8 cellular contexts compared by ENCODE assay signal in genomic region chr16:11297492-11298142, GRCh38. TPM values are rescaled to one million over a fixed set of nuclear protein-coding genes. Genes with fewer than 3 reads are reported as not detected.
DNase-seq lines count a peak whose midpoint lies in the region; ATAC-seq and TF ChIP-seq lines count a peak whose summit lies in the region.

No MANE protein-coding gene starts in this region.

- H3K4me3 ChIP-seq in A673 (ENCODE audit: low read depth, low read length, poor library complexity, severe bottlenecking) (no peak overlapping the region), endocrine pancreas (ENCODE audit: control insufficient read depth, insufficient read depth, low read length) (peak overlapping the region; percentile 8), muscle layer of colon (ENCODE audit: low read depth in 1 of 2, low read length in 2 of 2) (peak overlapping the region in 1 of 2 donors; percentile 29)

- POLR2A ChIA-PET in A673 (lab: Charles Lee; ENCODE audit: low non-redundant PET) = no interaction called here
- POLR2A ChIA-PET in activated CD8-positive, alpha-beta T cell treated with anti-CD3 and anti-CD28 coated beads for 36 hours (lab: Charles Lee) = interaction anchor here (1.0 to 3.1 kb wide), 10 partner anchors 12 to 198 kb away, joined by 3 to 26 read pairs (median 6); partner anchors contain the start of gene SOCS1

- H3K36me3 ChIP-seq in A673 (ENCODE audit: insufficient read depth, low read length, poor library complexity, severe bottlenecking) (no peaks in the 10 kb centered on the region), endocrine pancreas (ENCODE audit: control insufficient read depth, insufficient read depth, low read length) (no peaks in the 10 kb centered on the region), muscle layer of colon (ENCODE audit: insufficient read depth, low read length) (no peaks in the 10 kb centered on the region)

- peaks cover 44% of the 10 kb centered on the region for H3K4me1 Mint-ChIP-seq in activated CD8-positive, alpha-beta T cell treated with anti-CD3 and anti-CD28 coated beads for 36 hours (ENCODE audit: low read depth)

- H3K9me3 ChIP-seq in A673 (ENCODE audit: low read depth, low read length, poor library complexity, severe bottlenecking) (no peaks in the 10 kb centered on the region), endocrine pancreas (ENCODE audit: control insufficient read depth, low read length) (no peaks in the 10 kb centered on the region), muscle layer of colon (ENCODE audit: low read length) (no peaks in the 10 kb centered on the region)

- intact Hi-C loops in A673 (cut with micrococcal nuclease; ENCODE audit: unreplicated experiment) = no loop called here
- intact Hi-C loops in activated CD8-positive, alpha-beta T cell treated with anti-CD3 and anti-CD28 coated beads for 36 hours (cut with micrococcal nuclease) = no loop called here

- H3K9ac ChIP-seq in endocrine pancreas (ENCODE audit: control insufficient read depth, insufficient read depth, low read length) (peak overlapping the region; percentile 21), muscle layer of colon (ENCODE audit: low read length) (no peak overlapping the region)

- H3K27ac ChIP-seq in A673 (ENCODE audit: low read depth, low read length, poor library complexity, severe bottlenecking) = no peak overlapping the region
- peak overlapping the region; percentile 62 for H3K27ac ChIP-seq in muscle layer of colon (ENCODE audit: low read depth, low read length)

- H3K4me3 Mint-ChIP-seq in activated CD8-positive, alpha-beta T cell treated with anti-CD3 and anti-CD28 coated beads for 36 hours = peak overlapping the region; percentile 24

- ATAC-seq in GM18520 (IDR thresholded peaks at IDR 0.05; ENCODE audit: unreplicated experiment) (peak; percentile 78), HG03025 (IDR thresholded peaks at IDR 0.05; ENCODE audit: low FRiP score, unreplicated experiment) (peak; percentile 56)
- peak; percentile 83 for ATAC-seq in activated CD8-positive, alpha-beta T cell treated with anti-CD3 and anti-CD28 coated beads for 36 hours

- no peaks in the 10 kb centered on the region for H3K9me3 Mint-ChIP-seq in activated CD8-positive, alpha-beta T cell treated with anti-CD3 and anti-CD28 coated beads for 36 hours

- CTCF ChIA-PET in A673 (lab: Charles Lee) = no interaction called here
- CTCF ChIA-PET in activated CD8-positive, alpha-beta T cell treated with anti-CD3 and anti-CD28 coated beads for 36 hours (lab: Charles Lee) = interaction anchor here (0.6 to 2.8 kb wide), 14 partner anchors 12 to 333 kb away, joined by 3 to 14 read pairs (median 3); partner anchors contain the start of gene SOCS1

- DNase-seq in A673 (ENCODE audit: low spot score) (peak; percentile 37), NCI-H510A (lab: John Stamatoyannopoulos, UW) (peak; percentile 20)
- peak; percentile 85 for DNase-seq in activated CD8-positive, alpha-beta T cell treated with anti-CD3 and anti-CD28 coated beads for 36 hours
- peak; percentile 53 to 61 for DNase-seq in stimulated activated CD8-positive, alpha-beta memory T cell treated with anti-CD3 and anti-CD28 coated beads, Interleukin-7, amount 100 ng/mL, for 4 hours (ENCODE audit: low read depth in 2 of 2)

- H3K4me1 ChIP-seq in A673 (ENCODE audit: insufficient read depth, low read length, poor library complexity, severe bottlenecking) (no peaks in the 10 kb centered on the region), endocrine pancreas (ENCODE audit: control insufficient read depth, insufficient read depth, low read length) (no peaks in the 10 kb centered on the region), muscle layer of colon (ENCODE audit: insufficient read depth, low read length) (peaks cover 15% of the 10 kb centered on the region)

- peaks cover 7% of the 10 kb centered on the region for H3K27me3 Mint-ChIP-seq in activated CD8-positive, alpha-beta T cell treated with anti-CD3 and anti-CD28 coated beads for 36 hours

- no TSS peak for BruUV-seq in A673 (replicated peaks; lab: Mats Ljungman, UMichigan)

- no peaks in the 10 kb centered on the region for H3K27me3 ChIP-seq in A673 (replicated peaks; ENCODE audit: insufficient read depth, low read depth, low read length, poor library complexity)
- no peaks in the 10 kb centered on the region for H3K27me3 ChIP-seq in endocrine pancreas (ENCODE audit: control insufficient read depth, insufficient read depth, low read length)
- H3K27me3 ChIP-seq in muscle layer of colon (ENCODE audit: control insufficient read depth in 1 of 2, insufficient read depth in 2 of 2, low read length in 2 of 2) = no peaks in the 10 kb centered on the region

- no peaks in the 10 kb centered on the region for H3K36me3 Mint-ChIP-seq in activated CD8-positive, alpha-beta T cell treated with anti-CD3 and anti-CD28 coated beads for 36 hours (ENCODE audit: low read depth)

- no peak for TF ChIP-seq CTCF in A673 (conservative IDR thresholded peaks at IDR 0.05; ENCODE audit: low read depth, low read length)
- no peak for TF ChIP-seq CTCF in activated CD8-positive, alpha-beta T cell treated with anti-CD3 and anti-CD28 coated beads for 36 hours (IDR thresholded peaks at IDR 0.05)

- H3K27ac Mint-ChIP-seq in activated CD8-positive, alpha-beta T cell treated with anti-CD3 and anti-CD28 coated beads for 36 hours = peak overlapping the region; percentile 69

RNA-seq across cellular contexts. Expression of gene PRM1, which starts 16.5 kb away (rescaled TPM):
- not detected in 2 replicates for total RNA-seq in A673 (2021)
- total RNA-seq in activated CD8-positive, alpha-beta T cell treated with anti-CD3 and anti-CD28 coated beads for 36 hours = not detected

RNA-seq across cellular contexts. Expression of gene PRM2, which starts 21.3 kb away (rescaled TPM):
- not detected in 2 replicates for total RNA-seq in A673 (2021)
- not detected for total RNA-seq in activated CD8-positive, alpha-beta T cell treated with anti-CD3 and anti-CD28 coated beads for 36 hours

RNA-seq across cellular contexts. Expression of gene PRM3, which starts 24.2 kb away (rescaled TPM):
- not detected in 2 replicates for total RNA-seq in A673 (2021)
- total RNA-seq in activated CD8-positive, alpha-beta T cell treated with anti-CD3 and anti-CD28 coated beads for 36 hours = not detected

RNA-seq across cellular contexts. Expression of gene TNP2, which starts 28.5 kb away (rescaled TPM):
- total RNA-seq in A673 (2021) = not detected in 2 replicates
- total RNA-seq in activated CD8-positive, alpha-beta T cell treated with anti-CD3 and anti-CD28 coated beads for 36 hours = not detected

RNA-seq across cellular contexts. Expression of gene SOCS1, which starts 41.6 kb away (rescaled TPM):
- total RNA-seq in A673 (2021) = 2.3 and 2.6 TPM in 2 replicates
- 10 to 100 TPM; 75.7 to 75.8 TPM for total RNA-seq in activated CD8-positive, alpha-beta T cell treated with anti-CD3 and anti-CD28 coated beads for 36 hours

Comparison
In these comparisons a context has a peak if more than half of its experiments do, and no peak if none do; other contexts are left out.
1. DNase-seq: peak in every context shown above with its lines; median percentile 85 in activated CD8-positive, alpha-beta T cell treated with anti-CD3 and anti-CD28 coated beads for 36 hours; 57 in stimulated activated CD8-positive, alpha-beta memory T cell treated with anti-CD3 and anti-CD28 coated beads, Interleukin-7, amount 100 ng/mL, for 4 hours; 37 in A673; 20 in NCI-H510A.